In genomic region chr1:21999645-22000044, GRCh38 we compare ENCODE assay signal across 8 cellular contexts. TPM values are rescaled to one million over a fixed set of nuclear protein-coding genes. Genes with fewer than 3 reads are reported as not detected.
"Had no signal": no experiment of that assay in that cellular context is flagged by ENCODE, and none has a peak within 500 bp of the region (broad histone marks: within the 10 kb centered on the region; RNA-seq: fewer than 3 reads in every experiment).

No MANE protein-coding gene starts in this region.

RNA-seq across cellular contexts. Expression of gene CELA3A, which starts 1.8 kb away (rescaled TPM):
- total RNA-seq: activated B cell treated with CpG ODN at 0.5 μM for 24 hours; activated CD4-positive, alpha-beta T cell treated with anti-CD3 and anti-CD28 coated beads, Interleukin-2, amount 10 ng/mL, durations not matched to agents 24 days and 14 days; activated T-helper 1 cell treated with anti-CD3 and anti-CD28 coated beads, Interleukin-12 subunit alpha, Interleukin-12 subunit beta, Interleukin-2, Interleukin-4 antibody, amounts not matched to agents 30 ng/mL and 10 ng/mL and 1 ng/mL, durations not matched to agents 14 hours and 24 hours and 36 hours; gastrocnemius medialis; occipital lobe; T-helper 1 cell treated with Interleukin-12 subunit alpha and Interleukin-12 subunit beta and Interleukin-4 antibody, amounts not matched to agents 30 ng/mL and 1 ng/mL, for 36 hours; temporal lobe; urinary bladder had no signal

RNA-seq across cellular contexts. Expression of gene CELA3B, which starts 22.8 kb away (rescaled TPM):
- total RNA-seq: activated B cell treated with CpG ODN at 0.5 μM for 24 hours; activated CD4-positive, alpha-beta T cell treated with anti-CD3 and anti-CD28 coated beads, Interleukin-2, amount 10 ng/mL, durations not matched to agents 24 days and 14 days; activated T-helper 1 cell treated with anti-CD3 and anti-CD28 coated beads, Interleukin-12 subunit alpha, Interleukin-12 subunit beta, Interleukin-2, Interleukin-4 antibody, amounts not matched to agents 30 ng/mL and 10 ng/mL and 1 ng/mL, durations not matched to agents 14 hours and 24 hours and 36 hours; gastrocnemius medialis; occipital lobe; T-helper 1 cell treated with Interleukin-12 subunit alpha and Interleukin-12 subunit beta and Interleukin-4 antibody, amounts not matched to agents 30 ng/mL and 1 ng/mL, for 36 hours; temporal lobe; urinary bladder had no signal
